ENCODE assay signal across 1 cellular context in genomic region chr2:213228638-213229037, GRCh38.
TF ChIP-seq lines count a peak whose summit lies in the region.

No MANE protein-coding gene starts in this region.

TF ChIP-seq in H1, 55 proteins besides CTCF, POLR2A, EP300 and RAD21 (continued from another document):
- no peak for TF ChIP-seq ATF2 (IDR thresholded peaks at IDR 0.05; ENCODE audit: low read length)
- TF ChIP-seq SP1 (IDR thresholded peaks at IDR 0.05; ENCODE audit: low read depth, low read length): no peak
- peak; percentile 68 for TF ChIP-seq MAFK (IDR thresholded peaks at IDR 0.05; ENCODE audit: low read depth, low read length)
